Comparison of ENCODE assay signal across 8 cellular contexts in the genomic region with DNA sequence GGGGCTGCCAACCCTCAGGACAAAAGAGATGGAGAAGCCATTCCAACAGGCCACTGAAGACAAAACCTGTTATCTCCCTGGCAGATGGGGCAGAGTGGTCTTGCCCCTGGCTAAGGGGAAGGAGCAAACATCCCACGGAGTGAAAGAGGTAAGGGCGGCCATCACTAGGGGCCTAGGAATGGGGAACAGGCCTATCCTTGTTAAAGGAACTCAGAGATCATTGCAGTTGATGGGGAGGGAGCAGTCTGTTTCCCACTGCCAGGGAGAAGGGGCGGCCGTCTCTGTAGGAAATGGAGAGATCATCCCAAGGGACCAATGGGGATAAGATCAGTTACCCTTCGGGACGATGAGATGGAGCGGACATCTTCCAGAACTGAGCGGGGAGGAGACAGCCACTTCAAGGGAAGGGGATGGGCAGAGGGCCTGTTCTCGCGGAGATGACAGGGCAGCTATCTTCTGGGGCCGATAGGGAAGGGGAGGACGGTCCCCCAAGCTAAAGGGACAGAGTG. TPM values are rescaled to one million over a fixed set of nuclear protein-coding genes. Genes with fewer than 3 reads are reported as not detected.
DNase-seq lines count a peak whose midpoint lies in the region; ATAC-seq, FAIRE-seq and TF ChIP-seq lines count a peak whose summit lies in the region.

No MANE protein-coding gene starts in this region.

- H3K27ac ChIP-seq in DND-41 (ENCODE audit: low read length) (peak overlapping the region; percentile 77), PC-9 (no peak overlapping the region), esophagus (ENCODE audit: low read depth in 2 of 2, low read length in 1 of 2) (peak overlapping the region; percentile 81 to 82), pancreas (peak overlapping the region in 2 of 4 donors; percentile 54 to 57)

- H4K20me1 ChIP-seq in DND-41 (ENCODE audit: insufficient read depth, low read length) (peaks cover 22% of the 10 kb centered on the region; the same call in 1 of the 2 replicates), PC-9 (ENCODE audit: insufficient read depth) (no peaks in the 10 kb centered on the region)

- H3K27me3 ChIP-seq in DND-41 (ENCODE audit: insufficient read depth, low read length, poor library complexity) = no peaks in the 10 kb centered on the region
- no peaks in the 10 kb centered on the region for H3K27me3 ChIP-seq in PC-9 (ENCODE audit: insufficient read depth, low read depth)
- no peaks in the 10 kb centered on the region for H3K27me3 ChIP-seq in esophagus (ENCODE audit: control insufficient read depth in 1 of 2, insufficient read depth in 2 of 2, low read length in 2 of 2)
- no peaks in the 10 kb centered on the region for H3K27me3 ChIP-seq in pancreas

- TF ChIP-seq CTCF in DND-41 (IDR thresholded peaks at IDR 0.05; ENCODE audit: borderline replicate concordance, extremely low read depth, low read length, poor library complexity, severe bottlenecking) (no peak), PC-9 (conservative IDR thresholded peaks at IDR 0.05) (no peak), pancreas (IDR thresholded peaks at IDR 0.05) (no peak)

- FAIRE-seq in pancreas (lab: Jason Lieb, UNC) = no peak

- H3K4me2 ChIP-seq in DND-41 (ENCODE audit: insufficient read depth, low read length) (peak overlapping the region; percentile 98), PC-9 (peak overlapping the region; percentile 90)

- H3K4me1 ChIP-seq in DND-41 (ENCODE audit: insufficient read depth, low read length) (peaks cover 33% of the 10 kb centered on the region), PC-9 (replicated peaks; ENCODE audit: insufficient read depth) (peaks cover 15% of the 10 kb centered on the region), esophagus (ENCODE audit: control insufficient read depth in 2 of 2, insufficient read depth in 2 of 2, low read length in 1 of 2) (peaks cover 0 to 11% of the 10 kb centered on the region in 2 donors), pancreas (peaks cover 0 to 9% (median 6%) of the 10 kb centered on the region in 3 donors)

- DNase-seq in DND-41 = no peak
- DNase-seq in PC-9 = no peak
- DNase-seq in pancreas = peak in 1 of 6 donors; percentile 12
- no peak for DNase-seq in stimulated activated CD4-positive, alpha-beta T cell treated with anti-CD3 and anti-CD28 coated beads, Interleukin-4, amount 100 ng/mL, for 24 hours
- no peak for DNase-seq in MV-4-11 (lab: John Stamatoyannopoulos, UW)
- DNase-seq in cerebellum (ENCODE audit: low spot score) = no peak

- H3K36me3 ChIP-seq in DND-41 (ENCODE audit: insufficient read depth, low read length) (peaks cover 42% of the 10 kb centered on the region), PC-9 (ENCODE audit: low read depth) (0 out of 2 replicates have a peak, but pooled peaks cover 5% of the 10 kb centered on the region), esophagus (ENCODE audit: control insufficient read depth in 2 of 2, insufficient read depth in 2 of 2, low read length in 1 of 2) (peaks cover 12 to 24% of the 10 kb centered on the region in 2 donors), pancreas (peaks cover 0 to 26% (median 14%) of the 10 kb centered on the region in 3 donors)

- H3K9ac ChIP-seq in DND-41 (ENCODE audit: low read depth, low read length) = peak overlapping the region; percentile 78

- H3K79me2 ChIP-seq in DND-41 (ENCODE audit: insufficient read depth, low read length) = peaks cover 28% of the 10 kb centered on the region
- peaks cover 16% of the 10 kb centered on the region for H3K79me2 ChIP-seq in PC-9 (ENCODE audit: low read depth)

- H3K9me2 ChIP-seq in PC-9 (ENCODE audit: insufficient read depth) = no peaks in the 10 kb centered on the region

- H3K4me3 ChIP-seq in DND-41 (ENCODE audit: low read depth in 1 of 2, low read length in 2 of 2) (peak overlapping the region; percentile 77 to 89), PC-9 (peak overlapping the region; percentile 91), esophagus (ENCODE audit: low read depth in 1 of 2, low read length in 2 of 2) (peak overlapping the region; percentile 97 to 98), pancreas (peak overlapping the region; percentile 85 to 97 (median 91))

- H2AFZ ChIP-seq in DND-41 (ENCODE audit: low read depth, low read length) = peak overlapping the region; percentile 74
- peak overlapping the region; percentile 82 for H2AFZ ChIP-seq in PC-9

- no peak for ATAC-seq in DND-41 (ENCODE audit: insufficient read depth, low read depth)
- ATAC-seq in pancreas = peak in 1 of 4 donors; percentile 2
- ATAC-seq in GM19035 (IDR thresholded peaks at IDR 0.05; ENCODE audit: unreplicated experiment) = no peak

- intact Hi-C loops in PC-9 (cut with micrococcal nuclease; ENCODE audit: unreplicated experiment) = loop anchor here (2.0 kb wide), 1 partner anchor 20 kb away; the partner anchor contains the start of gene FHOD1
- intact Hi-C loops in pancreas (cut with DNase I) = no loop called here

- CTCF ChIA-PET in PC-9 (lab: Charles Lee) = interaction anchor here (0.6 to 1.2 kb wide), 6 partner anchors 10 to 295 kb away, joined by 3 to 5 read pairs (median 3); no protein-coding TSS in a partner anchor

- 12 to 13% methylated on average over 12 of the region's 12 CpGs for WGBS in esophagus, 2 donors
- 14 to 15% methylated on average over 12 of the region's 12 CpGs for WGBS in pancreas, 2 donors

- H3K9me3 ChIP-seq in DND-41 (ENCODE audit: insufficient read depth, low read length, severe bottlenecking) (no peaks in the 10 kb centered on the region), PC-9 (ENCODE audit: insufficient read depth, low read depth) (no peaks in the 10 kb centered on the region), esophagus (ENCODE audit: control insufficient read depth in 2 of 2, insufficient read depth in 1 of 2, low read depth in 1 of 2, low read length in 1 of 2) (no peaks in the 10 kb centered on the region), pancreas (no peaks in the 10 kb centered on the region)

- POLR2A ChIA-PET in PC-9 (lab: Charles Lee; ENCODE audit: unreplicated experiment) = interaction anchor here (0.6 to 1.6 kb wide), 9 partner anchors 10 to 85 kb away, joined by 3 to 16 read pairs (median 5); partner anchors contain the start of gene FHOD1

- peaks cover 13% of the 10 kb centered on the region; the same call in 1 of the 2 replicates for H3F3A ChIP-seq in PC-9 (ENCODE audit: insufficient read depth, low read depth)

- TSS peak; percentile 37 for BruUV-seq in PC-9 (replicated peaks; lab: Mats Ljungman, UMichigan)

RNA-seq across cellular contexts. Expression of gene TMEM208, which starts 0.6 kb away (rescaled TPM):
- total RNA-seq in PC-9 (2021) (39.5 and 42.0 TPM in 2 replicates), pancreas (10 to 100 TPM; 19.2 to 31.2 (median 26.0) TPM), cerebellum (10.7 TPM)
- polyA plus RNA-seq in esophagus (10 to 100 TPM; 73.4 to 83.1 TPM), pancreas (10 to 100 TPM; 83.4 to 96.6 TPM)

RNA-seq across cellular contexts. Expression of gene FHOD1, which starts 20.9 kb away (rescaled TPM):
- 58.2 and 60.0 TPM in 2 replicates for total RNA-seq in PC-9 (2021)
- 10 to 100 TPM in 1 of 2 donors, 1 to 10 TPM in 1; 6.3 to 11.4 TPM for polyA plus RNA-seq in esophagus
- 10 to 100 TPM in 2 of 6 donors, 1 to 10 TPM in 4; 7.8 to 20.8 (median 8.8) TPM for total RNA-seq in pancreas
- polyA plus RNA-seq in pancreas = 10 to 100 TPM; 34.0 to 41.2 TPM
- total RNA-seq in cerebellum = 5.8 TPM

RNA-seq across cellular contexts. Expression of gene SLC9A5, which starts 22.4 kb away (rescaled TPM):
- total RNA-seq in PC-9 (2021) = 5.2 and 6.9 TPM in 2 replicates
- under 1 TPM; 0.11 to 0.43 TPM for polyA plus RNA-seq in esophagus
- total RNA-seq in pancreas = under 1 TPM; 0.22 to 0.69 (median 0.48) TPM
- 1 to 10 TPM; 1.3 to 1.5 TPM for polyA plus RNA-seq in pancreas
- 3.9 TPM for total RNA-seq in cerebellum

RNA-seq across cellular contexts. Expression of gene ELMO3, which starts 27.4 kb away (rescaled TPM):
- 32.4 and 51.1 TPM in 2 replicates for total RNA-seq in PC-9 (2021)
- 10 to 100 TPM; 21.5 to 23.7 TPM for polyA plus RNA-seq in esophagus
- total RNA-seq in pancreas = 10 to 100 TPM; 14.6 to 23.7 (median 23.0) TPM
- polyA plus RNA-seq in pancreas = 10 to 100 TPM; 41.0 to 52.4 TPM
- 0.54 TPM for total RNA-seq in cerebellum

RNA-seq across cellular contexts. Expression of gene E2F4, which starts 34.4 kb away (rescaled TPM):
- total RNA-seq in PC-9 (2021) = 78.4 and 82.5 TPM in 2 replicates
- 10 to 100 TPM; 49.1 to 53.0 TPM for polyA plus RNA-seq in esophagus
- 10 to 100 TPM; 14.8 to 27.7 (median 19.3) TPM for total RNA-seq in pancreas
- 10 to 100 TPM; 54.9 to 61.3 TPM for polyA plus RNA-seq in pancreas
- total RNA-seq in cerebellum = 25.6 TPM
